In the genomic region with DNA sequence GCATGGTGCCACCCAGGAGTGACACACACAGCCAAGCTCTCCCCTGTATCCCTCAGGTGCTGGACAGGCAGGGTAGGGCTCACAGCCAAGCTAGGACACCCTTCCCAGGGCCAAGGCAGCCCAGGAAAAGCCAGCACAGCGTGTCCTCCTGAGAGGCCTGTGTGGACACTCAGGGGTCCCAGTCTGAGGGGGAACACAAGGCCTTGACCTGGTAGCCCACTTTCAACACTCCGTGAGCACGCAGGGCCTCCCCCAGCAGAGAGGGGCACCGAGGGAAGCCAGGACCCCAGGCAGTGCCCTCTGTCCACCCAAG, we compare ENCODE assay signal across 19 cellular contexts. TPM values are rescaled to one million over a fixed set of nuclear protein-coding genes. Genes with fewer than 3 reads are reported as not detected.
DNase-seq lines count a peak whose midpoint lies in the region; ATAC-seq, FAIRE-seq and TF ChIP-seq lines count a peak whose summit lies in the region.
"Had no signal": no experiment of that assay in that cellular context is flagged by ENCODE, and none has a peak within 500 bp of the region (broad histone marks: within the 10 kb centered on the region; RNA-seq: fewer than 3 reads in every experiment).

No MANE protein-coding gene starts in this region.

- no peak overlapping the region for H3K18ac ChIP-seq in H1 (ENCODE audit: extremely low read depth, low read length)

- no peak overlapping the region for H3K14ac ChIP-seq in H1 (ENCODE audit: insufficient read length)

- no peaks in the 10 kb centered on the region for H3K27me3 ChIP-seq in left ventricle myocardium inferior (ENCODE audit: low read depth)
- H3K27me3 ChIP-seq in HL-60 (ENCODE audit: insufficient read depth, poor library complexity, severe bottlenecking) = no peaks in the 10 kb centered on the region
- no peaks in the 10 kb centered on the region for H3K27me3 ChIP-seq in H1 (replicated peaks in 1 of 4; ENCODE audit: control insufficient read depth in 3 of 4, extremely low read depth in 1 of 4, insufficient read depth in 3 of 4, low read length in 3 of 4)

- POLR2A ChIA-PET in H1 (lab: Charles Lee; ENCODE audit: partially characterized antibody) = interaction anchor here (0.6 to 1.1 kb wide), 3 partner anchors 15 to 117 kb away, joined by 3 to 6 read pairs (median 3); no protein-coding TSS in a partner anchor

- H2AK5ac ChIP-seq in H1 (ENCODE audit: low read depth, low read length) = no peak overlapping the region

- H4K91ac ChIP-seq in H1 (replicated peaks; ENCODE audit: insufficient read length, low read length) = peak overlapping the region; percentile 40

- intact Hi-C loops in Right ventricle myocardium inferior (cut with DNase I) = no loop called here
- intact Hi-C loops in left ventricle myocardium inferior (cut with micrococcal nuclease) = no loop called here
- intact Hi-C loops in posterior vena cava (cut with DNase I) = loop anchor here in 1 of 2 donors (1.0 kb wide), 1 partner anchor 43 kb away; no protein-coding TSS in a partner anchor

- H3K4me1 ChIP-seq in left ventricle myocardium inferior (peaks cover 48% of the 10 kb centered on the region), H1 (replicated peaks in 1 of 4; ENCODE audit: control insufficient read depth in 3 of 4, insufficient read depth in 4 of 4, low read length in 3 of 4) (peaks cover 0 to 11% (median 5%) of the 10 kb centered on the region in 4 experiments; a peak in 4 of 7 replicates)
- H3K4me1 ChIP-seq: A549, Caco-2 had no signal

- H3K4ac ChIP-seq in H1 (replicated peaks; ENCODE audit: insufficient read length, low read depth, low read length) = no peak overlapping the region

- H3K9ac ChIP-seq in H1 (replicated peaks in 1 of 4; ENCODE audit: extremely low read depth in 1 of 4, low read depth in 3 of 4, low read length in 3 of 4) = no peak overlapping the region
- H3K9ac ChIP-seq: GM23248 had no signal

- H3K79me2 ChIP-seq in H1 (ENCODE audit: control insufficient read depth in 1 of 2, insufficient read depth in 2 of 2, low read length in 2 of 2) = no peaks in the 10 kb centered on the region

- no peak overlapping the region for H2BK5ac ChIP-seq in H1 (ENCODE audit: low read depth, low read length)

- H3K56ac ChIP-seq in H1 (replicated peaks; ENCODE audit: insufficient read length, low read depth, low read length) = no peak overlapping the region

- no peak for ATAC-seq in Right ventricle myocardium inferior
- ATAC-seq: A549 had no signal

- H2BK20ac ChIP-seq in H1 (ENCODE audit: low read length) = no peak overlapping the region

- no peak for TF ChIP-seq EP300 in H1 (IDR thresholded peaks at IDR 0.05; ENCODE audit: borderline replicate concordance in 1 of 2, low read depth in 2 of 2, low read length in 2 of 2)

- peaks cover 0 to 12% of the 10 kb centered on the region in 2 experiments for H4K20me1 ChIP-seq in H1 (replicated peaks in 1 of 2; ENCODE audit: control insufficient read depth in 1 of 2, insufficient read depth in 2 of 2, low read length in 2 of 2)

- no peak overlapping the region for H2BK12ac ChIP-seq in H1 (ENCODE audit: low read depth, low read length)

- no peak overlapping the region for H4K5ac ChIP-seq in H1 (ENCODE audit: insufficient read length, low read depth, low read length)

- H3K36me3 ChIP-seq in left ventricle myocardium inferior (no peaks in the 10 kb centered on the region), H1 (ENCODE audit: control insufficient read depth in 2 of 4, insufficient read depth in 4 of 4, low read length in 3 of 4) (no peaks in the 10 kb centered on the region)

- no peak for TF ChIP-seq RAD21 in H1 (IDR thresholded peaks at IDR 0.05 in 1 of 2, conservative IDR thresholded peaks at IDR 0.05 in 1 of 2; ENCODE audit: low read depth in 2 of 2, low read length in 2 of 2)

- H3K23ac ChIP-seq in H1 (ENCODE audit: insufficient read length) = no peak overlapping the region

- H3K4me3 ChIP-seq in left ventricle myocardium inferior (no peak overlapping the region), HL-60 (replicated peaks; ENCODE audit: insufficient read depth, low read length) (no peak overlapping the region), H1 (ENCODE audit: extremely low read depth in 1 of 4, insufficient read depth in 2 of 4, low read depth in 3 of 4, low read length in 4 of 4) (no peak overlapping the region)
- H3K4me3 ChIP-seq: A549, GM23248 had no signal

- no peak overlapping the region for H3K27ac ChIP-seq in left ventricle myocardium inferior (replicated peaks)
- peak overlapping the region; percentile 19; the same call in 1 of the 2 replicates for H3K27ac ChIP-seq in HL-60 (replicated peaks)
- H3K27ac ChIP-seq in H1 (ENCODE audit: low read depth, low read length) = no peak overlapping the region
- H3K27ac ChIP-seq: 22Rv1, A549, C4-2B, GM23248 had no signal

- WGBS in H1 (ENCODE audit: extremely low coverage in 1 of 2, insufficient coverage in 1 of 2, insufficient read length in 1 of 2, insufficient replicate concordance in 2 of 2, low coverage in 1 of 2, low lambda C conversion rate in 2 of 2, missing lambda C conversion rate in 1 of 2), 2 experiments = 76% methylated on average over 4 of the region's 4 CpGs; no CpG with 5 or more reads in 1 of the 2 experiments

- no peaks in the 10 kb centered on the region for H3K79me1 ChIP-seq in H1 (ENCODE audit: low read depth, low read length)

- no peak overlapping the region for H4K8ac ChIP-seq in H1 (ENCODE audit: extremely low read depth, insufficient read depth, low read length)

- H3K9me3 ChIP-seq in left ventricle myocardium inferior (replicated peaks) (no peaks in the 10 kb centered on the region), H1 (ENCODE audit: insufficient read depth in 2 of 2, low read depth in 1 of 2, low read length in 1 of 2) (no peaks in the 10 kb centered on the region)
- H3K9me3 ChIP-seq: A549, Caco-2 had no signal

- FAIRE-seq in H1 (lab: Jason Lieb, UNC) = no peak
- FAIRE-seq: A549, D721Med, G401.6, GM12891, GM19239, H54 had no signal

- H2BK15ac ChIP-seq in H1 (ENCODE audit: low read length) = no peak overlapping the region

- CTCF ChIA-PET in H1 (lab: Charles Lee; ENCODE audit: partially characterized antibody) = interaction anchor here (2.9 to 3.3 kb wide), 3 partner anchors 11 to 76 kb away, joined by 14 to 25 read pairs (median 23); no protein-coding TSS in a partner anchor

- no peak overlapping the region for H3K4me2 ChIP-seq in H1 (ENCODE audit: insufficient read depth in 1 of 2, low read depth in 2 of 2, low read length in 2 of 2)
- H3K4me2 ChIP-seq: A549 had no signal

- DNase-seq in Right ventricle myocardium inferior (ENCODE audit: missing footprints) (peak; percentile 46), left ventricle myocardium inferior (no peak), HL-60 (ENCODE audit: low read depth in 1 of 2, low spot score in 1 of 2) (no peak), H1 (ENCODE audit: low read depth in 1 of 2, low spot score in 2 of 2) (no peak), posterior vena cava (ENCODE audit: low spot score) (peak; percentile 73), GM20000 (ENCODE audit: low spot score) (no peak), Ammon's horn (ENCODE audit: low spot score) (no peak)
- DNase-seq: Caco-2; CD4-positive, alpha-beta T cell; GM23248; HCEC 1CT had no signal

- H2AFZ ChIP-seq in H1 (ENCODE audit: low read length) = no peak overlapping the region
- H2AFZ ChIP-seq: GM23248 had no signal

- H3K23me2 ChIP-seq in H1 (ENCODE audit: low read depth, low read length) = no peaks in the 10 kb centered on the region

- no peak for TF ChIP-seq POLR2A in H1 (IDR thresholded peaks at IDR 0.05; ENCODE audit: control extremely low read depth in 1 of 2, low read depth in 2 of 2, low read length in 2 of 2)

- TF ChIP-seq CTCF in left ventricle myocardium inferior (IDR thresholded peaks at IDR 0.05; ENCODE audit: borderline replicate concordance) = no peak
- TF ChIP-seq CTCF in HL-60 (IDR thresholded peaks at IDR 0.05; ENCODE audit: insufficient read depth, low read length) = no peak
- no peak for TF ChIP-seq CTCF in H1 (IDR thresholded peaks at IDR 0.05; ENCODE audit: control extremely low read depth in 1 of 3, insufficient read depth in 1 of 3, low read depth in 1 of 3, low read length in 3 of 3)
- no peak for TF ChIP-seq CTCF in GM20000 (IDR thresholded peaks at IDR 0.05; ENCODE audit: extremely low read depth, missing control alignments)

- no peak overlapping the region for H2BK120ac ChIP-seq in H1 (replicated peaks; ENCODE audit: low read depth, low read length)

TF ChIP-seq in H1, 55 proteins besides CTCF, POLR2A, EP300 and RAD21:
- TF ChIP-seq SIX5 (IDR thresholded peaks at IDR 0.05; ENCODE audit: low read depth, low read length) (no peak), TEAD4 (IDR thresholded peaks at IDR 0.05; ENCODE audit: low read depth, low read length) (no peak), CTBP2 (IDR thresholded peaks at IDR 0.05; ENCODE audit: borderline replicate concordance, insufficient read depth, insufficient read length, low read length) (no peak), TAF7 (optimal IDR thresholded peaks at IDR 0.05; ENCODE audit: borderline replicate concordance, low read depth, low read length) (no peak), SP2 (IDR thresholded peaks at IDR 0.05; ENCODE audit: low read length) (no peak), SRF (IDR thresholded peaks at IDR 0.05; ENCODE audit: low read depth, low read length) (no peak)
- TF ChIP-seq, protein P1, sequence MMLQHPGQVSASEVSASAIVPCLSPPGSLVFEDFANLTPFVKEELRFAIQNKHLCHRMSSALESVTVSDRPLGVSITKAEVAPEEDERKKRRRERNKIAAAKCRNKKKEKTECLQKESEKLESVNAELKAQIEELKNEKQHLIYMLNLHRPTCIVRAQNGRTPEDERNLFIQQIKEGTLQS (IDR thresholded peaks at IDR 0.05; ENCODE audit: insufficient read depth, low read depth, low read length) = no peak
- TF ChIP-seq, protein P2, sequence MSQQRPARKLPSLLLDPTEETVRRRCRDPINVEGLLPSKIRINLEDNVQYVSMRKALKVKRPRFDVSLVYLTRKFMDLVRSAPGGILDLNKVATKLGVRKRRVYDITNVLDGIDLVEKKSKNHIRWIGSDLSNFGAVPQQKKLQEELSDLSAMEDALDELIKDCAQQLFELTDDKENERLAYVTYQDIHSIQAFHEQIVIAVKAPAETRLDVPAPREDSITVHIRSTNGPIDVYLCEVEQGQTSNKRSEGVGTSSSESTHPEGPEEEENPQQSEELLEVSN (IDR thresholded peaks at IDR 0.05) = no peak

RNA-seq across cellular contexts. Expression of a gene that starts 24.9 kb away (rescaled TPM):
- total RNA-seq in Right ventricle myocardium inferior = 18.4 TPM
- total RNA-seq in left ventricle myocardium inferior = 11.4 TPM
- total RNA-seq in H1 (2021; fragmentation: NEBNext Ultra II Directional; extraction: Animal tissue kit (Norgen Biotek cat#: 25700)) = 7.9 and 9.9 TPM in 2 replicates
- polyA plus RNA-seq in H1 (2011; rRNA removed) = 3.4 and 6.0 TPM in 2 replicates
- polyA plus RNA-seq in H1 (2011; cell fraction: cytosol; rRNA removed) = 5.8 TPM
- 19.5 TPM for polyA plus RNA-seq in H1 (2011; cell fraction: nucleus; rRNA removed)
- 3.8 to 7.3 TPM (median 6.6 TPM) in 4 replicates for polyA plus RNA-seq in H1 (2012, experiment 1 of 2)
- polyA plus RNA-seq in H1 (2012, experiment 2 of 2) = 4.9 TPM
- 3.3 TPM for polyA plus RNA-seq in H1 (2013, experiment 1 of 2)
- polyA plus RNA-seq in H1 (2013, experiment 2 of 2) = 2.9 TPM
- polyA minus RNA-seq in H1 (2011; rRNA and poly(A)+ RNA removed) = 4.3 and 5.5 TPM in 2 replicates
- 9.7 TPM for polyA minus RNA-seq in H1 (2011; cell fraction: cytosol; rRNA and poly(A)+ RNA removed)
- polyA minus RNA-seq in H1 (2011; cell fraction: nucleus; rRNA and poly(A)+ RNA removed) = 13.0 TPM
- total RNA-seq in posterior vena cava = 10 to 100 TPM; 61.2 to 84.0 TPM

Comparison
In these comparisons a context has a peak if more than half of its experiments do, and no peak if none do; other contexts are left out.
1. DNase-seq: peak in Right ventricle myocardium inferior (single experiment) and posterior vena cava (single experiment); none in left ventricle myocardium inferior (single experiment), HL-60 (0 of 2), H1 (0 of 2), GM20000 (single experiment) and Ammon's horn (single experiment).